8 cellular contexts compared by ENCODE assay signal in genomic region chr5:119452373-119453044, GRCh38. TPM values are rescaled to one million over a fixed set of nuclear protein-coding genes. Genes with fewer than 3 reads are reported as not detected.
DNase-seq lines count a peak whose midpoint lies in the region; TF ChIP-seq lines count a peak whose summit lies in the region.

HSD17B4 (plus strand) TSS chr5:119452497; CDS start chr5:119452576, 79 bp downstream.

- no peaks in the 10 kb centered on the region for H3K27me3 Mint-ChIP-seq in neural crest cell (ENCODE audit: low read depth)

- H3K4me1 Mint-ChIP-seq in neural crest cell: peaks cover 9% of the 10 kb centered on the region

- peak within 1 kb of the TSS; percentile 83 to 86 for H3K9ac ChIP-seq in stomach smooth muscle (ENCODE audit: low read length in 2 of 2)

- H3K36me3 ChIP-seq in H7 (replicated peaks; ENCODE audit: control insufficient read depth, insufficient read depth, low read length) (no peaks in the 10 kb centered on the region), stomach smooth muscle (ENCODE audit: control insufficient read depth in 2 of 2, insufficient read depth in 2 of 2, low read length in 2 of 2) (peaks cover 0 to 2% of the 10 kb centered on the region in 2 donors)

- H3K9me3 Mint-ChIP-seq in neural crest cell: peaks cover 10% of the 10 kb centered on the region

- H3K4me1 ChIP-seq in stomach smooth muscle (ENCODE audit: control insufficient read depth, insufficient read depth, low read length): peaks cover 7% of the 10 kb centered on the region

- H3K9me3 ChIP-seq in stomach smooth muscle (ENCODE audit: control insufficient read depth in 2 of 2, low read length in 2 of 2): no peaks in the 10 kb centered on the region

- peak; percentile 87 for DNase-seq in ELR (ENCODE audit: low read depth)
- DNase-seq in H7: peak; percentile 87
- peak; percentile 83 for DNase-seq in M059J (ENCODE audit: low read depth)
- DNase-seq in SIG-M5 (lab: John Stamatoyannopoulos, UW): peak; percentile 73
- peak; percentile 66 for DNase-seq in activated gamma-delta T cell (lab: John Stamatoyannopoulos, UW)
- DNase-seq in foreskin fibroblast: peak; percentile 76 to 92
- DNase-seq in neural crest cell (ENCODE audit: low read depth, low spot score): peak; percentile 73

- H3K4me3 ChIP-seq in H7 (ENCODE audit: insufficient read depth, low read depth, low read length) (peak within 1 kb of the TSS; percentile 75), foreskin fibroblast (ENCODE audit: low read depth in 1 of 2, low read length in 2 of 2) (peak within 1 kb of the TSS; percentile 70 to 81), stomach smooth muscle (ENCODE audit: low read length in 2 of 2) (peak within 1 kb of the TSS; percentile 88 to 91)

- H3K36me3 Mint-ChIP-seq in neural crest cell (ENCODE audit: low read depth): peaks cover 8% of the 10 kb centered on the region

- peak within 1 kb of the TSS; percentile 97 for H3K4me3 Mint-ChIP-seq in neural crest cell

- H3K27ac Mint-ChIP-seq in neural crest cell (ENCODE audit: unreplicated experiment): peak within 1 kb of the TSS; percentile 96

- TF ChIP-seq CTCF in foreskin fibroblast (IDR thresholded peaks at IDR 0.05; ENCODE audit: low read depth, low read length): no peak
- TF ChIP-seq CTCF in neural crest cell (conservative IDR thresholded peaks at IDR 0.05): no peak

- H3K27me3 ChIP-seq in H7 (ENCODE audit: control insufficient read depth, insufficient read depth, low read length) (no peaks in the 10 kb centered on the region), stomach smooth muscle (ENCODE audit: control insufficient read depth in 1 of 2, insufficient read depth in 2 of 2, low read length in 2 of 2) (no peaks in the 10 kb centered on the region)

- H3K27ac ChIP-seq in stomach smooth muscle (ENCODE audit: low read length): peak within 1 kb of the TSS; percentile 67

RNA-seq across cellular contexts. Expression of gene HSD17B4, which starts in this region (rescaled TPM):
- 339 and 409 TPM in 2 replicates for total RNA-seq in H7 (2014; rRNA removed; shearing (Covaris generic))
- total RNA-seq in M059J (2014; rRNA removed; shearing (Covaris generic)): 169 and 180 TPM in 2 replicates
- total RNA-seq in neural crest cell: 179 and 214 TPM in 2 replicates

Comparison
In these comparisons a context has a peak if more than half of its experiments do, and no peak if none do; other contexts are left out.
1. Peak in every context shown above with its lines: DNase-seq, H3K4me3 ChIP-seq and H3K27ac ChIP-seq.